ENCODE assay signal across 8 cellular contexts in the genomic region with DNA sequence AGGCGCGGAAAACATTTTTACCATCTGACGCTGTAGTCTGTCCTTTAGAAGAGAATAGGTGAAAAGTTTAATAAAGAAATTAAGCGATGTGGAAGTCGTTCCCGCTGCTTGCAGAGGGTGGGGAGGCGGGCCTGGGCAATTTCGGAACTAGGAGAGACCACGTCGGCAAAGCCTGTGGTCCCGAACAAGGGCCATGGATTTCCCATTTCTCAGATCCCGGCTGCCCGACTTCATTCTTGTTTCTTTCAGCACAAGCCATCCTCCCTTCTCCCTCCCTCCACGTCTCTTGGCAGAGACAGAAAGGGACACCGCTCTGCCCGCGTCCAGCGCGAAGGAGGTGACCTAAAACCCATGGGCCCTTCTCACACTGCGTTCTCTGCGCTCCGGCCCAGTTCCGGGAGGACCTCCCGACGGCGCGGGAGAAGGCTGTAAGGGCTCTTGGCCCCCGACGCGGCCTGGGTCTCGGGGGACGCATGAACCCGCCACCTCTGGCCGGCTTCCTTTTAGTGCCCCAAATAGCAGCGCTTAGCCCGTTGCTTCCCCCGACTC. TPM values are rescaled to one million over a fixed set of nuclear protein-coding genes. Genes with fewer than 3 reads are reported as not detected.
A peak's percentile ranks its signal among the peaks of the same experiment; 100 is the strongest.
DNase-seq lines count a peak whose midpoint lies in the region; ATAC-seq and TF ChIP-seq lines count a peak whose summit lies in the region.

No MANE protein-coding gene starts in this region.

- peak; percentile 50 for DNase-seq in activated T-cell treated with anti-CD3 and anti-CD28 coated beads, Interleukin-2, amount 50 U/mL, for 24 hours
- no peak for DNase-seq in activated T-cell treated with anti-CD3 and anti-CD28 coated beads for 4 hours
- DNase-seq in central memory CD8-positive, alpha-beta T cell (ENCODE audit: low spot score in 2 of 2): no peak
- DNase-seq in mesenchymal stem cell: no peak
- DNase-seq in tibial nerve (ENCODE audit: low spot score in 2 of 2): no peak
- no peak for DNase-seq in RPMI8226
- no peak for DNase-seq in NCI-H774 (lab: John Stamatoyannopoulos, UW)
- DNase-seq in OCI-M1 (lab: John Stamatoyannopoulos, UW): no peak

- no peak overlapping the region for H3K14ac ChIP-seq in mesenchymal stem cell (ENCODE audit: low read length in 2 of 2)

- H3K79me1 ChIP-seq in mesenchymal stem cell (replicated peaks; ENCODE audit: low read length, poor library complexity, severe bottlenecking): peaks cover 8% of the 10 kb centered on the region

- no peak overlapping the region for H2AK5ac ChIP-seq in mesenchymal stem cell (ENCODE audit: low read length, severe bottlenecking)

- peak in 1 of 2 donors; percentile 2 for TF ChIP-seq EP300 in tibial nerve (IDR thresholded peaks at IDR 0.05)

- H3K4me1 Mint-ChIP-seq in activated T-cell treated with anti-CD3 and anti-CD28 coated beads, Interleukin-2, amount 50 U/mL, for 24 hours (ENCODE audit: low read depth): peaks cover 60% of the 10 kb centered on the region
- peaks cover 60% of the 10 kb centered on the region for H3K4me1 Mint-ChIP-seq in central memory CD8-positive, alpha-beta T cell

- no peak for ATAC-seq in central memory CD8-positive, alpha-beta T cell (replicated peaks; ENCODE audit: extremely low read depth, poor library complexity, severe bottlenecking)

- H3K23ac ChIP-seq in mesenchymal stem cell (ENCODE audit: low read length in 2 of 2): peak overlapping the region; percentile 51 to 88

- H2BK12ac ChIP-seq in mesenchymal stem cell (ENCODE audit: low read length in 2 of 2): peak overlapping the region; percentile 37 to 75

- TF ChIP-seq POLR2A in tibial nerve (IDR thresholded peaks at IDR 0.05): no peak

- H4K8ac ChIP-seq in mesenchymal stem cell (ENCODE audit: low read length): peak overlapping the region; percentile 62

- 2% methylated on average over 37 of the region's 37 CpGs for WGBS in mesenchymal stem cell
- 12 to 19% methylated on average over 37 of the region's 37 CpGs for WGBS in tibial nerve, 2 donors

- H3K4me1 ChIP-seq in mesenchymal stem cell (ENCODE audit: control insufficient read depth, insufficient read depth, low read depth, low read length): peaks cover 39% of the 10 kb centered on the region
- peaks cover 0 to 51% (median 36%) of the 10 kb centered on the region in 4 donors for H3K4me1 ChIP-seq in tibial nerve

- H2BK15ac ChIP-seq in mesenchymal stem cell (ENCODE audit: low read depth, poor library complexity, severe bottlenecking): peak overlapping the region; percentile 55

- H3K4me3 ChIP-seq in mesenchymal stem cell (ENCODE audit: insufficient read depth in 1 of 2, low read depth in 1 of 2, low read length in 2 of 2): peak overlapping the region; percentile 33 to 81
- H3K4me3 ChIP-seq in tibial nerve: peak overlapping the region; percentile 29 to 92 (median 82)

- peak overlapping the region; percentile 1 to 64 for H3K4ac ChIP-seq in mesenchymal stem cell (ENCODE audit: low read depth in 1 of 2, low read length in 2 of 2)

- peaks cover 0 to 2% of the 10 kb centered on the region in 2 experiments for H3K36me3 ChIP-seq in mesenchymal stem cell (ENCODE audit: control insufficient read depth in 1 of 2, insufficient read depth in 2 of 2, low read depth in 1 of 2, low read length in 2 of 2)
- H3K36me3 ChIP-seq in tibial nerve: no peaks in the 10 kb centered on the region

- no peaks in the 10 kb centered on the region for H3K9me3 ChIP-seq in mesenchymal stem cell (ENCODE audit: control insufficient read depth, low read length)
- no peaks in the 10 kb centered on the region for H3K9me3 ChIP-seq in tibial nerve

- H3K27ac ChIP-seq in mesenchymal stem cell (ENCODE audit: low read length, poor library complexity, severe bottlenecking) (peak overlapping the region; percentile 33), tibial nerve (peak overlapping the region in 3 of 4 donors; percentile 1 to 60 (median 30))

- H3K9me3 Mint-ChIP-seq in activated T-cell treated with anti-CD3 and anti-CD28 coated beads, Interleukin-2, amount 50 U/mL, for 24 hours: no peaks in the 10 kb centered on the region
- H3K9me3 Mint-ChIP-seq in central memory CD8-positive, alpha-beta T cell: no peaks in the 10 kb centered on the region

- peak overlapping the region; percentile 95 for H3K27ac Mint-ChIP-seq in activated T-cell treated with anti-CD3 and anti-CD28 coated beads, Interleukin-2, amount 50 U/mL, for 24 hours
- H3K27ac Mint-ChIP-seq in central memory CD8-positive, alpha-beta T cell (ENCODE audit: low read depth): peak overlapping the region; percentile 62

- peaks cover 28 to 37% of the 10 kb centered on the region in 2 experiments for H3K27me3 ChIP-seq in mesenchymal stem cell (ENCODE audit: control insufficient read depth in 1 of 2, insufficient read depth in 1 of 2, low read length in 2 of 2)
- peaks cover 0 to 34% of the 10 kb centered on the region in 2 donors for H3K27me3 ChIP-seq in tibial nerve

- no peak overlapping the region for H2BK120ac ChIP-seq in mesenchymal stem cell (ENCODE audit: low read depth, low read length)

- peak overlapping the region; percentile 24 for H2BK5ac ChIP-seq in mesenchymal stem cell (ENCODE audit: low read depth, low read length, poor library complexity, severe bottlenecking)

- peak overlapping the region; percentile 9 for H4K91ac ChIP-seq in mesenchymal stem cell (ENCODE audit: low read length)

- H2AFZ ChIP-seq in mesenchymal stem cell (ENCODE audit: low read depth, low read length): peak overlapping the region; percentile 29

- peak overlapping the region; percentile 99 for H3K4me2 ChIP-seq in mesenchymal stem cell (ENCODE audit: low read length, poor library complexity, severe bottlenecking)

- H3K27me3 Mint-ChIP-seq in activated T-cell treated with anti-CD3 and anti-CD28 coated beads, Interleukin-2, amount 50 U/mL, for 24 hours: peaks cover 42% of the 10 kb centered on the region
- peaks cover 57% of the 10 kb centered on the region for H3K27me3 Mint-ChIP-seq in central memory CD8-positive, alpha-beta T cell

- peaks cover 23% of the 10 kb centered on the region for H3K36me3 Mint-ChIP-seq in activated T-cell treated with anti-CD3 and anti-CD28 coated beads, Interleukin-2, amount 50 U/mL, for 24 hours (ENCODE audit: low read depth)
- peaks cover 22% of the 10 kb centered on the region for H3K36me3 Mint-ChIP-seq in central memory CD8-positive, alpha-beta T cell (ENCODE audit: insufficient read depth)

- peak overlapping the region in 1 of 2 experiments; percentile 64 for H3K18ac ChIP-seq in mesenchymal stem cell (ENCODE audit: low read depth in 1 of 2, low read length in 2 of 2)

- no peak for TF ChIP-seq CTCF in tibial nerve (IDR thresholded peaks at IDR 0.05)

- peak overlapping the region; percentile 14 for H3K9ac ChIP-seq in mesenchymal stem cell (ENCODE audit: low read length)

- H3K4me3 Mint-ChIP-seq in activated T-cell treated with anti-CD3 and anti-CD28 coated beads, Interleukin-2, amount 50 U/mL, for 24 hours: peak overlapping the region; percentile 82
- H3K4me3 Mint-ChIP-seq in central memory CD8-positive, alpha-beta T cell: peak overlapping the region; percentile 93

RNA-seq across cellular contexts. Expression of a gene that starts 2.2 kb away (rescaled TPM):
- polyA plus RNA-seq in mesenchymal stem cell (2013, experiment 1 of 2): 2.5 TPM
- polyA plus RNA-seq in mesenchymal stem cell (2013, experiment 2 of 2): 2.2 TPM
- 10 to 100 TPM in 3 of 4 donors, 1 to 10 TPM in 1; 8.7 to 36.5 (median 25.8) TPM for total RNA-seq in tibial nerve
